ENCODE assay signal across 8 cellular contexts in the genomic region with DNA sequence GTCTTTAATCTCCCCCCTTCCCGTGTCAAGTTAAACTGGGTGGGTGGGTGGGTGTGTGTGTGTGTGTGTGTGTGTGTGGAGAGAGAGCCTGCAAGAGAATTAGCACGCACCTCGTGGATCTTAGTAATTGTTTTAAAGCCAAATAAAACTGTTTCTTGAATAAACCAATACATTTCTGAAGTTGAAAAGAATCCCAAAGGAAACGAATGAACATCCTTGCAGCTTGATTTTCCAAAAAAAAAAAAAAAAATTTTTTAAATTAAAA. TPM values are rescaled to one million over a fixed set of nuclear protein-coding genes. Genes with fewer than 3 reads are reported as not detected.
DNase-seq lines count a peak whose midpoint lies in the region; ATAC-seq and TF ChIP-seq lines count a peak whose summit lies in the region.

No MANE protein-coding gene starts in this region.

- peak overlapping the region; percentile 99 for H3K27ac ChIP-seq in VCaP
- H3K27ac ChIP-seq in substantia nigra (ENCODE audit: low read depth, low read length, poor library complexity, severe bottlenecking) = peak overlapping the region; percentile 100

- CTCF ChIA-PET in activated CD8-positive, alpha-beta memory T cell treated with anti-CD3 and anti-CD28 coated beads, Interleukin-2, amount 10 ng/mL, durations not matched to agents 7 days and 5 days (lab: Charles Lee) = interaction anchor here (1.2 to 4.5 kb wide), 4 partner anchors 11 to 109 kb away, joined by 3 to 37 read pairs (median 4); a partner anchor contains a TSS

- peaks cover 48% of the 10 kb centered on the region for H3K4me1 Mint-ChIP-seq in activated CD8-positive, alpha-beta memory T cell treated with anti-CD3 and anti-CD28 coated beads, Interleukin-2, amount 10 ng/mL, durations not matched to agents 7 days and 5 days

- TF ChIP-seq CTCF in VCaP (conservative IDR thresholded peaks at IDR 0.05) = no peak

- DNase-seq in activated CD8-positive, alpha-beta memory T cell treated with anti-CD3 and anti-CD28 coated beads, Interleukin-2, amount 10 ng/mL, durations not matched to agents 7 days and 5 days = no peak
- DNase-seq in activated CD8-positive, alpha-beta memory T cell treated with anti-CD3 and anti-CD28 coated beads for 24 hours = no peak
- DNase-seq in hepatic stellate cell (ENCODE audit: low spot score) = peak; percentile 19
- DNase-seq in substantia nigra (lab: John Stamatoyannopoulos, UW) = no peak
- DNase-seq in SW 1271 (lab: John Stamatoyannopoulos, UW) = no peak
- no peak for DNase-seq in midbrain (lab: John Stamatoyannopoulos, UW)

- no peak for ATAC-seq in activated CD8-positive, alpha-beta memory T cell treated with anti-CD3 and anti-CD28 coated beads, Interleukin-2, amount 10 ng/mL, durations not matched to agents 7 days and 5 days
- no peak for ATAC-seq in HG02884 (IDR thresholded peaks at IDR 0.05; ENCODE audit: unreplicated experiment)

- H3K27me3 Mint-ChIP-seq in activated CD8-positive, alpha-beta memory T cell treated with anti-CD3 and anti-CD28 coated beads, Interleukin-2, amount 10 ng/mL, durations not matched to agents 7 days and 5 days = no peaks in the 10 kb centered on the region

- H3K27ac Mint-ChIP-seq in activated CD8-positive, alpha-beta memory T cell treated with anti-CD3 and anti-CD28 coated beads, Interleukin-2, amount 10 ng/mL, durations not matched to agents 7 days and 5 days = peak overlapping the region; percentile 96

- peaks cover 20% of the 10 kb centered on the region for H3K36me3 Mint-ChIP-seq in activated CD8-positive, alpha-beta memory T cell treated with anti-CD3 and anti-CD28 coated beads, Interleukin-2, amount 10 ng/mL, durations not matched to agents 7 days and 5 days

- H3K9me3 Mint-ChIP-seq in activated CD8-positive, alpha-beta memory T cell treated with anti-CD3 and anti-CD28 coated beads, Interleukin-2, amount 10 ng/mL, durations not matched to agents 7 days and 5 days (ENCODE audit: low read depth) = no peaks in the 10 kb centered on the region

- H3K4me3 Mint-ChIP-seq in activated CD8-positive, alpha-beta memory T cell treated with anti-CD3 and anti-CD28 coated beads, Interleukin-2, amount 10 ng/mL, durations not matched to agents 7 days and 5 days = peak overlapping the region; percentile 93

RNA-seq across cellular contexts. Expression of gene BICRAL, which starts 0.4 kb away (rescaled TPM):
- total RNA-seq in activated CD8-positive, alpha-beta memory T cell treated with anti-CD3 and anti-CD28 coated beads, Interleukin-2, amount 10 ng/mL, durations not matched to agents 7 days and 5 days = 10 to 100 TPM; 22.9 to 24.3 TPM

RNA-seq across cellular contexts. Expression of gene TBCC, which starts 35.6 kb away (rescaled TPM):
- total RNA-seq in activated CD8-positive, alpha-beta memory T cell treated with anti-CD3 and anti-CD28 coated beads, Interleukin-2, amount 10 ng/mL, durations not matched to agents 7 days and 5 days = 10 to 100 TPM; 29.8 to 35.5 TPM

RNA-seq across cellular contexts. Expression of gene PRPH2, which starts 59.1 kb away (rescaled TPM):
- total RNA-seq in activated CD8-positive, alpha-beta memory T cell treated with anti-CD3 and anti-CD28 coated beads, Interleukin-2, amount 10 ng/mL, durations not matched to agents 7 days and 5 days = under 1 TPM in 1 of 2 experiments, not detected in 1; 0.07 TPM
